23 cellular contexts compared by ENCODE assay signal in genomic region chr11:103779054-103779453, GRCh38.
A peak's percentile ranks its signal among the peaks of the same experiment; 100 is the strongest.
DNase-seq lines count a peak whose midpoint lies in the region; ATAC-seq, FAIRE-seq and TF ChIP-seq lines count a peak whose summit lies in the region.
"Had no signal": no experiment of that assay in that cellular context is flagged by ENCODE, and none has a peak within 500 bp of the region (broad histone marks: within the 10 kb centered on the region; RNA-seq: fewer than 3 reads in every experiment).

No MANE protein-coding gene starts in this region.

- H3K27ac Mint-ChIP-seq in stimulated activated memory B cell treated with anti-CD40 and anti-IgM and Interleukin-4, amounts not matched to agents 10 μg/mL and 1 μg/mL and 100 μg/mL, for 72 hours: no peak overlapping the region
- H3K27ac Mint-ChIP-seq: CD4-positive, alpha-beta memory T cell had no signal

- H3K4me1 Mint-ChIP-seq in stimulated activated memory B cell treated with anti-CD40 and anti-IgM and Interleukin-4, amounts not matched to agents 10 μg/mL and 1 μg/mL and 100 μg/mL, for 72 hours: no peaks in the 10 kb centered on the region
- H3K4me1 Mint-ChIP-seq: CD4-positive, alpha-beta memory T cell had no signal

- peak overlapping the region; percentile 53 for H3K27ac ChIP-seq in RWPE2 (ENCODE audit: poor library complexity, severe bottlenecking)

- no peak for FAIRE-seq in bronchial epithelial cell (lab: Jason Lieb, UNC)
- no peak for FAIRE-seq in GM19239 (lab: Jason Lieb, UNC)
- FAIRE-seq: G401.6, GM12878, HTR-8/SVneo, K562 had no signal

- H3K36me3 ChIP-seq in RWPE2 (ENCODE audit: low read depth): no peaks in the 10 kb centered on the region
- no peaks in the 10 kb centered on the region for H3K36me3 ChIP-seq in bronchial epithelial cell (ENCODE audit: control insufficient read depth, insufficient read depth, low read length)

- DNase-seq in RWPE2 (ENCODE audit: low spot score): no peak
- DNase-seq in bronchial epithelial cell (ENCODE audit: low read depth): peak; percentile 92
- DNase-seq in glomerular visceral epithelial cell (ENCODE audit: extremely low spot score): peak; percentile 17
- no peak for DNase-seq in GM19239 (ENCODE audit: insufficient read length, low spot score)
- DNase-seq in germinal center (ENCODE audit: low spot score): no peak
- DNase-seq: C1 segment of cervical spinal cord; Caco-2; CD4-positive, alpha-beta memory T cell; Kasumi-1; MV-4-11; NCI-H1105; NCI-H1436 treated with DMSO at 0.1 percent for 48 hours; NCI-H187 treated with DMSO at 0.1 percent for 48 hours; NCI-H524 treated with DMSO at 0.1 percent for 48 hours; NCI-H774; SHP77 had no signal

- H3K27me3 ChIP-seq in RWPE2 (ENCODE audit: insufficient read depth, poor library complexity, severe bottlenecking): no peaks in the 10 kb centered on the region
- H3K27me3 ChIP-seq in bronchial epithelial cell (ENCODE audit: control insufficient read depth, insufficient read depth, low read length): no peaks in the 10 kb centered on the region

- no peaks in the 10 kb centered on the region for H3K9me3 ChIP-seq in RWPE2 (ENCODE audit: severe bottlenecking)
- H3K9me3 ChIP-seq: Caco-2 had no signal

- H3K36me3 Mint-ChIP-seq in stimulated activated memory B cell treated with anti-CD40 and anti-IgM and Interleukin-4, amounts not matched to agents 10 μg/mL and 1 μg/mL and 100 μg/mL, for 72 hours: no peaks in the 10 kb centered on the region
- H3K36me3 Mint-ChIP-seq: CD4-positive, alpha-beta memory T cell had no signal

- no peak for TF ChIP-seq CTCF in RWPE2 (IDR thresholded peaks at IDR 0.05; ENCODE audit: poor library complexity, severe bottlenecking)
- no peak for TF ChIP-seq CTCF in bronchial epithelial cell (IDR thresholded peaks at IDR 0.05; ENCODE audit: insufficient read depth, low read length, severe bottlenecking)

- peaks cover 15% of the 10 kb centered on the region for H3K4me1 ChIP-seq in RWPE2 (ENCODE audit: insufficient read depth, poor library complexity, severe bottlenecking)
- H3K4me1 ChIP-seq: Caco-2 had no signal

- H3K4me3 Mint-ChIP-seq in stimulated activated memory B cell treated with anti-CD40 and anti-IgM and Interleukin-4, amounts not matched to agents 10 μg/mL and 1 μg/mL and 100 μg/mL, for 72 hours: no peak overlapping the region
- H3K4me3 Mint-ChIP-seq: CD4-positive, alpha-beta memory T cell had no signal

- ATAC-seq in RWPE2 (ENCODE audit: low read depth) (peak; percentile 89), HG03520 (IDR thresholded peaks at IDR 0.05; ENCODE audit: unreplicated experiment) (no peak)
- no peak for ATAC-seq in stimulated activated memory B cell treated with anti-CD40 and anti-IgM and Interleukin-4, amounts not matched to agents 10 μg/mL and 1 μg/mL and 100 μg/mL, for 72 hours
- ATAC-seq: GM12878, HCT116, K562 had no signal

- H3K4me3 ChIP-seq in RWPE2 (ENCODE audit: severe bottlenecking): no peak overlapping the region
- no peak overlapping the region for H3K4me3 ChIP-seq in bronchial epithelial cell (ENCODE audit: low read depth, low read length)
- H3K4me3 ChIP-seq: GM12878, K562 had no signal

- H3K27me3 Mint-ChIP-seq in stimulated activated memory B cell treated with anti-CD40 and anti-IgM and Interleukin-4, amounts not matched to agents 10 μg/mL and 1 μg/mL and 100 μg/mL, for 72 hours: no peaks in the 10 kb centered on the region
- H3K27me3 Mint-ChIP-seq: CD4-positive, alpha-beta memory T cell had no signal

- H3K9me3 Mint-ChIP-seq in stimulated activated memory B cell treated with anti-CD40 and anti-IgM and Interleukin-4, amounts not matched to agents 10 μg/mL and 1 μg/mL and 100 μg/mL, for 72 hours: no peaks in the 10 kb centered on the region

Comparison
In these comparisons a context has a peak if more than half of its experiments do, and no peak if none do; other contexts are left out.
1. DNase-seq: peak in bronchial epithelial cell (single experiment) and glomerular visceral epithelial cell (single experiment); none in RWPE2 (single experiment), GM19239 (single experiment) and germinal center (single experiment).